ENCODE assay signal across 22 cellular contexts in genomic region chr3:10882851-10883250, GRCh38.
"Had no signal": no experiment of that assay in that cellular context is flagged by ENCODE, and none has a peak within 500 bp of the region (broad histone marks: within the 10 kb centered on the region; RNA-seq: fewer than 3 reads in every experiment).

No MANE protein-coding gene starts in this region.

- DNase-seq: stimulated activated CD4-positive, alpha-beta T cell treated with anti-CD3 and anti-CD28 coated beads, Interleukin-1b, Interleukin-23, amount 100 ng/mL, for 48 hours; stimulated activated CD4-positive, alpha-beta T cell treated with anti-CD3 and anti-CD28 coated beads, Interleukin-4, amount 100 ng/mL, for 1 hour; stimulated activated CD4-positive, alpha-beta T cell treated with anti-CD3 and anti-CD28 coated beads, Interleukin-4, amount 100 ng/mL, for 24 hours; stimulated activated CD4-positive, alpha-beta T cell treated with anti-CD3 and anti-CD28 coated beads, Interleukin-4, amount 100 ng/mL, for 4 hours; stimulated activated naive CD4-positive, alpha-beta T cell; stimulated activated naive CD4-positive, alpha-beta T cell treated with Interleukin-2 at 50 U/mL for 16 hours; stimulated activated naive CD8-positive, alpha-beta T cell treated with anti-CD3 and anti-CD28 coated beads, Interleukin-15, amount 100 ng/mL, for 72 hours; stomach; thyroid gland; tibial artery; transverse colon; upper lobe of right lung; uterus had no signal

- H3K4me3 ChIP-seq: stomach, testis, thoracic aorta, thyroid gland, tibial artery, tibial nerve, transverse colon, upper lobe of left lung, upper lobe of right lung, uterus, vagina had no signal

- ATAC-seq: stimulated activated effector memory CD8-positive, alpha-beta T cell treated with anti-CD3 and anti-CD28 coated beads, Interleukin-12 subunit alpha, Interleukin-12 subunit beta, amount 100 ng/mL, for 72 hours; stimulated activated naive CD8-positive, alpha-beta T cell treated with anti-CD3 and anti-CD28 coated beads, Interleukin-15, amount 100 ng/mL, for 72 hours; stimulated activated naive CD8-positive, alpha-beta T cell treated with anti-CD3 and anti-CD28 coated beads, Interleukin-15, Interleukin-2, amounts not matched to agents 100 U/mL and 50 U/mL, for 24 hours; upper lobe of right lung had no signal

- H3K4me1 Mint-ChIP-seq: stimulated activated effector memory CD8-positive, alpha-beta T cell treated with anti-CD3 and anti-CD28 coated beads, Interleukin-12 subunit alpha, Interleukin-12 subunit beta, amount 100 ng/mL, for 72 hours; stimulated activated naive CD8-positive, alpha-beta T cell treated with anti-CD3 and anti-CD28 coated beads, Interleukin-15, amount 100 ng/mL, for 72 hours had no signal

- H3K27me3 ChIP-seq: testis, thyroid gland, tibial nerve, transverse colon, upper lobe of left lung, uterus, vagina had no signal

- H3K4me3 Mint-ChIP-seq: stimulated activated effector memory CD8-positive, alpha-beta T cell treated with anti-CD3 and anti-CD28 coated beads, Interleukin-12 subunit alpha, Interleukin-12 subunit beta, amount 100 ng/mL, for 72 hours; stimulated activated naive CD8-positive, alpha-beta T cell treated with anti-CD3 and anti-CD28 coated beads, Interleukin-15, amount 100 ng/mL, for 72 hours; stimulated activated naive CD8-positive, alpha-beta T cell treated with anti-CD3 and anti-CD28 coated beads, Interleukin-15, Interleukin-2, amounts not matched to agents 100 ng/mL and 50 ng/mL, for 24 hours; type B pancreatic cell had no signal

- H3K9me3 Mint-ChIP-seq: stimulated activated effector memory CD8-positive, alpha-beta T cell treated with anti-CD3 and anti-CD28 coated beads, Interleukin-12 subunit alpha, Interleukin-12 subunit beta, amount 100 ng/mL, for 72 hours; stimulated activated naive CD8-positive, alpha-beta T cell treated with anti-CD3 and anti-CD28 coated beads, Interleukin-15, amount 100 ng/mL, for 72 hours; stimulated activated naive CD8-positive, alpha-beta T cell treated with anti-CD3 and anti-CD28 coated beads, Interleukin-15, Interleukin-2, amounts not matched to agents 100 ng/mL and 50 ng/mL, for 24 hours; type B pancreatic cell had no signal

- H3K4me1 ChIP-seq: stomach, testis, thyroid gland, tibial artery, tibial nerve, transverse colon, upper lobe of left lung, upper lobe of right lung, uterus, vagina had no signal

- H3K36me3 ChIP-seq: stomach, thoracic aorta, thyroid gland, tibial artery, tibial nerve, transverse colon, upper lobe of left lung, upper lobe of right lung, uterus, vagina had no signal

- H3K27ac Mint-ChIP-seq: stimulated activated effector memory CD8-positive, alpha-beta T cell treated with anti-CD3 and anti-CD28 coated beads, Interleukin-12 subunit alpha, Interleukin-12 subunit beta, amount 100 ng/mL, for 72 hours; stimulated activated naive CD8-positive, alpha-beta T cell treated with anti-CD3 and anti-CD28 coated beads, Interleukin-15, amount 100 ng/mL, for 72 hours; stimulated activated naive CD8-positive, alpha-beta T cell treated with anti-CD3 and anti-CD28 coated beads, Interleukin-15, Interleukin-2, amounts not matched to agents 100 ng/mL and 50 ng/mL, for 24 hours; type B pancreatic cell had no signal

- H3K9me3 ChIP-seq: stomach, testis, thoracic aorta, thyroid gland, tibial artery, tibial nerve, transverse colon, upper lobe of left lung, upper lobe of right lung, uterus, vagina had no signal

- H3K27ac ChIP-seq: stomach, testis, thoracic aorta, thyroid gland, tibial artery, tibial nerve, transverse colon, upper lobe of left lung, upper lobe of right lung, uterus, vagina had no signal

- H3K36me3 Mint-ChIP-seq: stimulated activated effector memory CD8-positive, alpha-beta T cell treated with anti-CD3 and anti-CD28 coated beads, Interleukin-12 subunit alpha, Interleukin-12 subunit beta, amount 100 ng/mL, for 72 hours; type B pancreatic cell had no signal
